ENCODE assay signal across 17 cellular contexts in genomic region chr15:68543546-68544008, GRCh38. TPM values are rescaled to one million over a fixed set of nuclear protein-coding genes. Genes with fewer than 3 reads are reported as not detected.
DNase-seq lines count a peak whose midpoint lies in the region; ATAC-seq, FAIRE-seq and TF ChIP-seq lines count a peak whose summit lies in the region.
"Had no signal": no experiment of that assay in that cellular context is flagged by ENCODE, and none has a peak within 500 bp of the region (broad histone marks: within the 10 kb centered on the region; RNA-seq: fewer than 3 reads in every experiment).

No MANE protein-coding gene starts in this region.

- peaks cover 11% of the 10 kb centered on the region for H3K9me3 Mint-ChIP-seq in GM23338

- no peaks in the 10 kb centered on the region for H3F3A ChIP-seq in GM23338 (replicated peaks; ENCODE audit: low read depth)

- no peak overlapping the region for H3K27ac Mint-ChIP-seq in GM23338
- H3K27ac Mint-ChIP-seq: T-cell had no signal

- no peaks in the 10 kb centered on the region for H3K4me1 ChIP-seq in GM23338 (ENCODE audit: insufficient read depth)
- peaks cover 18% of the 10 kb centered on the region for H3K4me1 ChIP-seq in skeletal muscle satellite cell (ENCODE audit: control insufficient read depth, insufficient read depth, low read length)

- H3K4me3 Mint-ChIP-seq in GM23338: no peak overlapping the region
- H3K4me3 Mint-ChIP-seq: H9, T-cell had no signal

- no peak overlapping the region for H3K4me3 ChIP-seq in GM23338
- peak overlapping the region; percentile 32 for H3K4me3 ChIP-seq in coronary artery
- no peak overlapping the region for H3K4me3 ChIP-seq in skeletal muscle satellite cell (ENCODE audit: low read length)
- H3K4me3 ChIP-seq: sigmoid colon, upper lobe of right lung had no signal

- H3K36me3 Mint-ChIP-seq in GM23338 (ENCODE audit: low read depth): peaks cover 6% of the 10 kb centered on the region; the same call in 2 of the 3 replicates
- H3K36me3 Mint-ChIP-seq: T-cell had no signal

- H3K27me3 Mint-ChIP-seq in GM23338 (ENCODE audit: insufficient read depth, low read depth, poor library complexity): peaks cover 2% of the 10 kb centered on the region

- H3K9me2 ChIP-seq in GM23338 (ENCODE audit: insufficient read depth): no peaks in the 10 kb centered on the region

- peak overlapping the region; percentile 13 for H3K9ac ChIP-seq in skeletal muscle satellite cell (ENCODE audit: low read depth, low read length)

- no peak for FAIRE-seq in H54 (lab: Jason Lieb, UNC)
- FAIRE-seq: G401.6, RCC 7860 had no signal

- peak overlapping the region; percentile 43; the same call in 1 of the 2 replicates for H2AFZ ChIP-seq in GM23338

- TF ChIP-seq POLR2A in H54 (IDR thresholded peaks at IDR 0.05; ENCODE audit: low read depth, low read length): no peak

- no peaks in the 10 kb centered on the region for H3K79me2 ChIP-seq in GM23338 (replicated peaks; ENCODE audit: insufficient read depth)

- TF ChIP-seq CTCF in GM23338 (conservative IDR thresholded peaks at IDR 0.05; ENCODE audit: low read depth in 2 of 2) (no peak), coronary artery (IDR thresholded peaks at IDR 0.05) (no peak)

- no peak for ATAC-seq in GM23338
- ATAC-seq: T-cell had no signal

- H3K36me3 ChIP-seq in GM23338 (ENCODE audit: insufficient read depth): no peaks in the 10 kb centered on the region
- H3K36me3 ChIP-seq in skeletal muscle satellite cell (ENCODE audit: insufficient read depth, low read length): no peaks in the 10 kb centered on the region
- H3K36me3 ChIP-seq: sigmoid colon, upper lobe of right lung had no signal

- H3K9me3 ChIP-seq in skeletal muscle satellite cell (replicated peaks; ENCODE audit: low read length): no peaks in the 10 kb centered on the region
- H3K9me3 ChIP-seq: upper lobe of right lung had no signal

- no peaks in the 10 kb centered on the region for H3K27me3 ChIP-seq in GM23338 (ENCODE audit: insufficient read depth)
- H3K27me3 ChIP-seq in skeletal muscle satellite cell (ENCODE audit: control insufficient read depth, insufficient read depth, low read length): peaks cover 5% of the 10 kb centered on the region
- H3K27me3 ChIP-seq: sigmoid colon, upper lobe of right lung had no signal

- H4K20me1 ChIP-seq in GM23338 (replicated peaks; ENCODE audit: insufficient read depth): no peaks in the 10 kb centered on the region

- H3K4me2 ChIP-seq in GM23338: no peak overlapping the region
- peak overlapping the region; percentile 36 for H3K4me2 ChIP-seq in skeletal muscle satellite cell (ENCODE audit: low read length)

- DNase-seq in GM23338 (ENCODE audit: low spot score) (no peak), coronary artery (ENCODE audit: low spot score) (no peak), iris pigment epithelial cell (ENCODE audit: low read depth) (peak; percentile 16), amniotic stem cell (lab: John Stamatoyannopoulos, UW) (no peak), T-helper 1 cell (no peak), SHP77 (lab: John Stamatoyannopoulos, UW) (no peak), H54 (ENCODE audit: insufficient read length, low spot score) (no peak)
- DNase-seq: cortex of kidney; H9; NCI-H774; sigmoid colon; stimulated activated CD4-positive, alpha-beta T cell treated with anti-CD3 and anti-CD28 coated beads, Interleukin-4, amount 100 ng/mL, for 24 hours; T-cell; upper lobe of right lung had no signal

- H3K4me1 Mint-ChIP-seq in GM23338: no peaks in the 10 kb centered on the region; the same call in 2 of the 3 replicates
- H3K4me1 Mint-ChIP-seq: H9, T-cell had no signal

- H3K27ac ChIP-seq in GM23338 (ENCODE audit: low read depth) (no peak overlapping the region), coronary artery (peak overlapping the region; percentile 63 to 83)
- H3K27ac ChIP-seq: upper lobe of right lung had no signal

TF ChIP-seq in GM23338, 12 proteins besides CTCF, POLR2A, EP300 and RAD21 (continues in another document):
- no peak for TF ChIP-seq CREB1 (CRISPR knock-in tag; IDR thresholded peaks at IDR 0.05; ENCODE audit: low read depth)
- no peak for TF ChIP-seq EZH2 (IDR thresholded peaks at IDR 0.05; ENCODE audit: low read depth, unreplicated experiment)
- TF ChIP-seq STAT1 (IDR thresholded peaks at IDR 0.05; ENCODE audit: unreplicated experiment): no peak
- no peak for TF ChIP-seq EZH2phosphoT487 (IDR thresholded peaks at IDR 0.05; ENCODE audit: unreplicated experiment)
- no peak for TF ChIP-seq POLR2AphosphoS5 (IDR thresholded peaks at IDR 0.05; ENCODE audit: low read depth)
- TF ChIP-seq, protein P1, sequence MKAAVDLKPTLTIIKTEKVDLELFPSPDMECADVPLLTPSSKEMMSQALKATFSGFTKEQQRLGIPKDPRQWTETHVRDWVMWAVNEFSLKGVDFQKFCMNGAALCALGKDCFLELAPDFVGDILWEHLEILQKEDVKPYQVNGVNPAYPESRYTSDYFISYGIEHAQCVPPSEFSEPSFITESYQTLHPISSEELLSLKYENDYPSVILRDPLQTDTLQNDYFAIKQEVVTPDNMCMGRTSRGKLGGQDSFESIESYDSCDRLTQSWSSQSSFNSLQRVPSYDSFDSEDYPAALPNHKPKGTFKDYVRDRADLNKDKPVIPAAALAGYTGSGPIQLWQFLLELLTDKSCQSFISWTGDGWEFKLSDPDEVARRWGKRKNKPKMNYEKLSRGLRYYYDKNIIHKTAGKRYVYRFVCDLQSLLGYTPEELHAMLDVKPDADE (IDR thresholded peaks at IDR 0.05): no peak
- TF ChIP-seq ZNF462 (CRISPR knock-in tag; IDR thresholded peaks at IDR 0.05): no peak
- no peak for TF ChIP-seq ZNF331 (CRISPR knock-in tag; IDR thresholded peaks at IDR 0.05; ENCODE audit: low read depth)
- no peak for TF ChIP-seq ZNF114 (CRISPR knock-in tag; IDR thresholded peaks at IDR 0.05)
- TF ChIP-seq JUNB (IDR thresholded peaks at IDR 0.05; ENCODE audit: unreplicated experiment): no peak
- TF ChIP-seq NANOG (IDR thresholded peaks at IDR 0.05; ENCODE audit: borderline replicate concordance): no peak

RNA-seq across cellular contexts. Expression of gene CORO2B, which starts 35.2 kb away (rescaled TPM):
- 2.8 and 4.6 TPM in 2 replicates for total RNA-seq in GM23338 (2014; rRNA removed; shearing (Covaris generic))
- polyA plus RNA-seq in GM23338 (2016; fragmentation: Nextera tagmentation; extraction: Ambion mirVana): 1.4 and 1.6 TPM in 2 replicates
- 21.3 and 21.4 TPM in 2 replicates for total RNA-seq in skeletal muscle satellite cell (2012; rRNA removed)
